In genomic region chr7:92808006-92808405, GRCh38 we compare ENCODE assay signal across 17 cellular contexts. TPM values are rescaled to one million over a fixed set of nuclear protein-coding genes. Genes with fewer than 3 reads are reported as not detected.
DNase-seq lines count a peak whose midpoint lies in the region; ATAC-seq and TF ChIP-seq lines count a peak whose summit lies in the region.
"Had no signal": no experiment of that assay in that cellular context is flagged by ENCODE, and none has a peak within 500 bp of the region (broad histone marks: within the 10 kb centered on the region; RNA-seq: fewer than 3 reads in every experiment).

No MANE protein-coding gene starts in this region.

- no peaks in the 10 kb centered on the region for H3K9me2 ChIP-seq in SK-N-SH

- POLR2A ChIA-PET in SK-N-SH (lab: Yijun Ruan, JAX): no interaction called here

- H3K4me2 ChIP-seq in SK-N-SH: no peak overlapping the region; the same call in 1 of the 2 replicates

- 98% methylated on average over 2 of the region's 2 CpGs for WGBS in SK-N-SH (ENCODE audit: low lambda C conversion rate)
- WGBS in gastroesophageal sphincter (ENCODE audit: low coverage in 1 of 2), 2 donors: 97 to 100% methylated on average over 2 of the region's 2 CpGs

- peak overlapping the region; percentile 83 to 93 for H3K27ac ChIP-seq in SK-N-SH (ENCODE audit: low read depth in 2 of 2, low read length in 1 of 2)
- H3K27ac ChIP-seq in epithelial cell of prostate: peak overlapping the region; percentile 80
- no peak overlapping the region for H3K27ac ChIP-seq in gastroesophageal sphincter
- H3K27ac ChIP-seq: coronary artery had no signal

- peaks cover 100% of the 10 kb centered on the region for H3K79me2 ChIP-seq in SK-N-SH (ENCODE audit: insufficient read depth)

- peak overlapping the region; percentile 91 to 94 for H3K27ac Mint-ChIP-seq in natural killer cell treated with Interleukin-12 subunit alpha and Interleukin-12 subunit beta and Interleukin-15 and Interleukin-18, amount 100 ng/mL, for 72 hours
- peak overlapping the region in 1 of 2 donors; percentile 66 for H3K27ac Mint-ChIP-seq in natural killer cell

- H3K36me3 ChIP-seq in SK-N-SH (replicated peaks in 1 of 2; ENCODE audit: control insufficient read depth in 1 of 2, insufficient read depth in 2 of 2, low read length in 1 of 2) (peaks cover 30 to 44% of the 10 kb centered on the region in 2 experiments), gastroesophageal sphincter (no peaks in the 10 kb centered on the region)

- ATAC-seq in natural killer cell treated with Interleukin-12 subunit alpha and Interleukin-12 subunit beta and Interleukin-15 and Interleukin-18, amount 100 ng/mL, for 72 hours: peak; percentile 68 to 70
- ATAC-seq in natural killer cell: no peak
- no peak for ATAC-seq in HG02571 (IDR thresholded peaks at IDR 0.05; ENCODE audit: unreplicated experiment)
- ATAC-seq in gastroesophageal sphincter: no peak
- no peak for ATAC-seq in HG02798 (IDR thresholded peaks at IDR 0.05; ENCODE audit: poor library complexity, unreplicated experiment)
- ATAC-seq: stimulated activated naive CD8-positive, alpha-beta T cell treated with anti-CD3 and anti-CD28 coated beads, Interleukin-15, Interleukin-2, amounts not matched to agents 100 U/mL and 50 U/mL, for 24 hours had no signal

- H3K4me3 Mint-ChIP-seq in natural killer cell treated with Interleukin-12 subunit alpha and Interleukin-12 subunit beta and Interleukin-15 and Interleukin-18, amount 100 ng/mL, for 72 hours: peak overlapping the region; percentile 76
- H3K4me3 Mint-ChIP-seq in natural killer cell: no peak overlapping the region

- H3F3A ChIP-seq in SK-N-SH (replicated peaks; ENCODE audit: insufficient read depth): peaks cover 32% of the 10 kb centered on the region

- CTCF ChIA-PET in SK-N-SH (lab: Yijun Ruan, JAX): interaction anchor here (0.9 to 2.1 kb wide), 4 partner anchors 8 to 24 kb away, joined by 3 to 4 read pairs (median 4); no protein-coding TSS in a partner anchor

- peaks cover 52 to 71% of the 10 kb centered on the region in 2 donors for H3K4me1 Mint-ChIP-seq in natural killer cell treated with Interleukin-12 subunit alpha and Interleukin-12 subunit beta and Interleukin-15 and Interleukin-18, amount 100 ng/mL, for 72 hours (ENCODE audit: low read depth in 2 of 2)
- H3K4me1 Mint-ChIP-seq in natural killer cell: peaks cover 22 to 23% of the 10 kb centered on the region in 2 donors

- no peak overlapping the region for H2AFZ ChIP-seq in SK-N-SH (ENCODE audit: low read depth)

- no peak for TF ChIP-seq EP300 in SK-N-SH (IDR thresholded peaks at IDR 0.05; ENCODE audit: borderline replicate concordance in 1 of 2, low read depth in 1 of 2, low read length in 1 of 2)
- no peak for TF ChIP-seq EP300 in gastroesophageal sphincter (IDR thresholded peaks at IDR 0.05)

- intact Hi-C loops in natural killer cell (cut with micrococcal nuclease): no loop called here

- no peak for TF ChIP-seq RAD21 in SK-N-SH (IDR thresholded peaks at IDR 0.05; ENCODE audit: low read length)

- H3K27me3 ChIP-seq in SK-N-SH (ENCODE audit: insufficient read depth) (no peaks in the 10 kb centered on the region), gastroesophageal sphincter (no peaks in the 10 kb centered on the region)
- H3K27me3 ChIP-seq: BLaER1 treated with 17β-estradiol and CSF1 and Interleukin-3, amounts not matched to agents 10 nM and 100 nM had no signal

- peaks cover 22% of the 10 kb centered on the region for H3K36me3 Mint-ChIP-seq in natural killer cell treated with Interleukin-12 subunit alpha and Interleukin-12 subunit beta and Interleukin-15 and Interleukin-18, amount 100 ng/mL, for 72 hours
- H3K36me3 Mint-ChIP-seq in natural killer cell: no peaks in the 10 kb centered on the region

- TF ChIP-seq CTCF in natural killer cell (IDR thresholded peaks at IDR 0.05) (no peak), SK-N-SH (IDR thresholded peaks at IDR 0.05) (no peak), gastroesophageal sphincter (IDR thresholded peaks at IDR 0.05) (no peak)

- no peak for DNase-seq in natural killer cell treated with Interleukin-12 subunit alpha and Interleukin-12 subunit beta and Interleukin-15 and Interleukin-18, amount 100 ng/mL, for 72 hours (ENCODE audit: low spot score)
- DNase-seq in natural killer cell: no peak
- no peak for DNase-seq in SK-N-SH
- no peak for DNase-seq in epithelial cell of prostate (ENCODE audit: low read depth, low spot score)
- no peak for DNase-seq in DMS79 (lab: John Stamatoyannopoulos, UW)
- DNase-seq: activated CD4-positive, CD25-positive, alpha-beta regulatory T cell treated with anti-CD3 and anti-CD28 coated beads, Interleukin-2, amount 50 U/mL, for 72 hours; activated naive CD4-positive, alpha-beta T cell treated with Interleukin-2 at 50 U/mL for 16 hours; kidney glomerular epithelial cell; NCI-H1417 treated with DMSO at 0.1 percent for 48 hours; NCI-H510A; stimulated activated CD4-positive, alpha-beta T cell treated with anti-CD3 and anti-CD28 coated beads, Interleukin-4, amount 100 ng/mL, for 1 hour; stimulated activated naive CD8-positive, alpha-beta T cell treated with anti-CD3 and anti-CD28 coated beads, Interleukin-15, Interleukin-2, amounts not matched to agents 100 U/mL and 50 U/mL, for 24 hours had no signal

- H3K4me3 ChIP-seq in SK-N-SH (ENCODE audit: low read depth in 2 of 2, low read length in 1 of 2) (no peak overlapping the region), gastroesophageal sphincter (no peak overlapping the region)
- H3K4me3 ChIP-seq: BLaER1 treated with 17β-estradiol and CSF1 and Interleukin-3, amounts not matched to agents 10 nM and 100 nM; coronary artery had no signal

- H4K20me1 ChIP-seq in SK-N-SH (ENCODE audit: insufficient read depth): peaks cover 28% of the 10 kb centered on the region
- H4K20me1 ChIP-seq: BLaER1 treated with 17β-estradiol and CSF1 and Interleukin-3, amounts not matched to agents 10 nM and 100 nM had no signal

- no peaks in the 10 kb centered on the region for H3K27me3 Mint-ChIP-seq in natural killer cell treated with Interleukin-12 subunit alpha and Interleukin-12 subunit beta and Interleukin-15 and Interleukin-18, amount 100 ng/mL, for 72 hours
- no peaks in the 10 kb centered on the region for H3K27me3 Mint-ChIP-seq in natural killer cell (ENCODE audit: low read depth in 2 of 2)

- H3K4me1 ChIP-seq in SK-N-SH (ENCODE audit: control insufficient read depth in 1 of 2, insufficient read depth in 2 of 2, low read depth in 1 of 2, low read length in 1 of 2) (peaks cover 18 to 28% of the 10 kb centered on the region in 2 experiments), gastroesophageal sphincter (peaks cover 6 to 30% (median 12%) of the 10 kb centered on the region in 3 donors)

- H3K9me3 ChIP-seq in SK-N-SH (no peaks in the 10 kb centered on the region), gastroesophageal sphincter (no peaks in the 10 kb centered on the region)

- H3K9me3 Mint-ChIP-seq in natural killer cell treated with Interleukin-12 subunit alpha and Interleukin-12 subunit beta and Interleukin-15 and Interleukin-18, amount 100 ng/mL, for 72 hours: no peaks in the 10 kb centered on the region
- no peaks in the 10 kb centered on the region for H3K9me3 Mint-ChIP-seq in natural killer cell

- no peak for TF ChIP-seq POLR2A in gastroesophageal sphincter (IDR thresholded peaks at IDR 0.05)

- no peak overlapping the region for H3K9ac ChIP-seq in SK-N-SH
- H3K9ac ChIP-seq: BLaER1 treated with 17β-estradiol and CSF1 and Interleukin-3, amounts not matched to agents 10 nM and 100 nM had no signal

TF ChIP-seq in SK-N-SH, 30 proteins besides CTCF, POLR2A, EP300 and RAD21:
- TF ChIP-seq MEF2A (IDR thresholded peaks at IDR 0.05; ENCODE audit: borderline replicate concordance, low read depth): no peak

RNA-seq across cellular contexts. Expression of gene CDK6, which starts 28.4 kb away (rescaled TPM):
- total RNA-seq in natural killer cell treated with Interleukin-12 subunit alpha and Interleukin-12 subunit beta and Interleukin-15 and Interleukin-18, amount 100 ng/mL, for 72 hours: 100 to 1,000 TPM; 278 to 404 TPM
- total RNA-seq in natural killer cell: 10 to 100 TPM; 41.1 to 46.3 (median 45.1) TPM
- 30.3 and 33.2 TPM in 2 replicates for polyA plus RNA-seq in SK-N-SH (2012; rRNA removed)
- polyA plus RNA-seq in SK-N-SH (2012; cell fraction: cytosol; rRNA removed): 29.6 and 31.5 TPM in 2 replicates
- polyA plus RNA-seq in SK-N-SH (2012; cell fraction: nucleus; rRNA removed): 53.3 and 69.9 TPM in 2 replicates
- 10 to 100 TPM; 19.7 to 51.1 (median 33.8) TPM for total RNA-seq in gastroesophageal sphincter

Comparison
In these comparisons a context has a peak if more than half of its experiments do, and no peak if none do; other contexts are left out.
1. ATAC-seq: peak in natural killer cell treated with Interleukin-12 subunit alpha and Interleukin-12 subunit beta and Interleukin-15 and Interleukin-18, amount 100 ng/mL, for 72 hours (2 of 2); none in natural killer cell (0 of 3), HG02571 (single experiment), gastroesophageal sphincter (single experiment) and HG02798 (single experiment).
2. RNA of gene CDK6, which starts 28.4 kb away (total RNA-seq): 278 to 404 TPM in natural killer cell treated with Interleukin-12 subunit alpha and Interleukin-12 subunit beta and Interleukin-15 and Interleukin-18, amount 100 ng/mL, for 72 hours; 41.1 to 46.3 TPM in natural killer cell and 19.7 to 51.1 TPM in gastroesophageal sphincter; every median in the first group is over 4 times any median in the second.
3. H3K27ac ChIP-seq: peak in SK-N-SH (2 of 2) and epithelial cell of prostate (single experiment); none in gastroesophageal sphincter (0 of 4).